Comparison of ENCODE assay signal across 1 cellular context in genomic region chr15:24761704-24762302, GRCh38.
TF ChIP-seq lines count a peak whose summit lies in the region.

No MANE protein-coding gene starts in this region.

TF ChIP-seq in HCT116, 20 proteins besides CTCF, POLR2A, EP300 and RAD21 (continued from another document):
- TF ChIP-seq ZBTB33 (IDR thresholded peaks at IDR 0.05; ENCODE audit: extremely low read depth, insufficient replicate concordance, low read length): no peak
- TF ChIP-seq YY1 (IDR thresholded peaks at IDR 0.05; ENCODE audit: extremely low read depth, insufficient replicate concordance, low read depth, low read length): no peak
- TF ChIP-seq ZNF274 (IDR thresholded peaks at IDR 0.05; ENCODE audit: low read depth, low read length): no peak
- no peak for TF ChIP-seq MAX (IDR thresholded peaks at IDR 0.05)
- no peak for TF ChIP-seq EZH2 (IDR thresholded peaks at IDR 0.05)
- TF ChIP-seq SRF (IDR thresholded peaks at IDR 0.05; ENCODE audit: low read depth): no peak
- no peak for TF ChIP-seq POLR2AphosphoS5 (IDR thresholded peaks at IDR 0.05; ENCODE audit: low read depth, low read length)
